ENCODE assay signal across 1 cellular context in the genomic region with DNA sequence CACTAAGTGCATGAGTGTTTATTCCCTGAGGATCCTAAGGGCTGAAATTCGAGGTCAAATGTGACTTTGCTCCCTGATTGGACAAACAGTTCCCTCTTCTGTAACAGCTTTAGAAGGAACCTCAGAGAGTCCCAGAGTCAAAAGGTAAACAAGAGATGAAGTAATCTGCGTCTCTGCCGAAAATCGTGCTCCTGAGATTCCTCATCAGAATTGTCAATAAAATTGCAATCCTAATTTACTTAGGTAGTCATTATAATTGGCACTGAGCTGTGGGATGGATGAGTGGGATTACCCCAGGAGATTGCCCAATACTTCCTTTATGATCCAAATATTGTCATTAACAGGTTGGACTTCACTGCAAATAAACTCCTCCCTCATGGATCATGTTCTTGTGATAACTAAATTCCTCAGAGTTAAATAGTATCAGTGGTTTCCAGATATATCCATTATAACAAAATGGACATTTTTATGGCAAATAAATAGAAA.
TF ChIP-seq lines count a peak whose summit lies in the region.

No MANE protein-coding gene starts in this region.

TF ChIP-seq in HepG2, 621 proteins besides CTCF, POLR2A, EP300 and RAD21 (continued from another document):
- no peak for TF ChIP-seq ZNF598 (CRISPR knock-in tag; IDR thresholded peaks at IDR 0.05; ENCODE audit: borderline replicate concordance)
- TF ChIP-seq, protein P1, sequence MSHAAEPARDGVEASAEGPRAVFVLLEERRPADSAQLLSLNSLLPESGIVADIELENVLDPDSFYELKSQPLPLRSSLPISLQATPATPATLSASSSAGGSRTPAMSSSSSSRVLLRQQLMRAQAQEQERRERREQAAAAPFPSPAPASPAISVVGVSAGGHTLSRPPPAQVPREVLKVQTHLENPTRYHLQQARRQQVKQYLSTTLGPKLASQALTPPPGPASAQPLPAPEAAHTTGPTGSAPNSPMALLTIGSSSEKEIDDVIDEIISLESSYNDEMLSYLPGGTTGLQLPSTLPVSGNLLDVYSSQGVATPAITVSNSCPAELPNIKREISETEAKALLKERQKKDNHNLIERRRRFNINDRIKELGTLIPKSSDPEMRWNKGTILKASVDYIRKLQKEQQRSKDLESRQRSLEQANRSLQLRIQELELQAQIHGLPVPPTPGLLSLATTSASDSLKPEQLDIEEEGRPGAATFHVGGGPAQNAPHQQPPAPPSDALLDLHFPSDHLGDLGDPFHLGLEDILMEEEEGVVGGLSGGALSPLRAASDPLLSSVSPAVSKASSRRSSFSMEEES (CRISPR knock-in tag; IDR thresholded peaks at IDR 0.05) = 0 out of 2 replicates have a peak, but pooled peaks have one; percentile 4
- peak; percentile 57 for TF ChIP-seq FOXA3 (CRISPR knock-in tag; IDR thresholded peaks at IDR 0.05)
- peak; percentile 78 for TF ChIP-seq CEBPB (IDR thresholded peaks at IDR 0.05; ENCODE audit: borderline replicate concordance, low read depth, low read length)
- TF ChIP-seq FOXA1 (IDR thresholded peaks at IDR 0.05) = no peak
- peak; percentile 60; the same call in 1 of the 2 replicates for TF ChIP-seq FOXA1 (CRISPR knock-in tag; IDR thresholded peaks at IDR 0.05)
- no peak for TF ChIP-seq SMARCC2 (IDR thresholded peaks at IDR 0.05)
- TF ChIP-seq ZNF589 (CRISPR knock-in tag; conservative IDR thresholded peaks at IDR 0.05) = no peak
TF ChIP-seq in HepG2: peak in this region for 7.
